In genomic region chr6:156747715-156748114, GRCh38 we compare ENCODE assay signal across 2 cellular contexts.
TF ChIP-seq lines count a peak whose summit lies in the region.

No MANE protein-coding gene starts in this region.

TF ChIP-seq in HEK293, 187 proteins besides CTCF, POLR2A, EP300 and RAD21 (continued from another document):
- TF ChIP-seq ZBTB44 (tag by site-specific recombination; IDR thresholded peaks at IDR 0.05): peak; percentile 69
- TF ChIP-seq ZNF561 (tag by site-specific recombination; IDR thresholded peaks at IDR 0.05; ENCODE audit: borderline replicate concordance): no peak
- TF ChIP-seq SALL2 (tag by site-specific recombination; IDR thresholded peaks at IDR 0.05; ENCODE audit: borderline replicate concordance): no peak
- TF ChIP-seq PRDM10 (tag by site-specific recombination; IDR thresholded peaks at IDR 0.05): no peak

TF ChIP-seq in K562, 482 proteins besides CTCF, POLR2A, EP300 and RAD21 (continued from another document):
- TF ChIP-seq E2F8 (IDR thresholded peaks at IDR 0.05; ENCODE audit: low read depth, partially characterized antibody): no peak
- peak; percentile 30 for TF ChIP-seq CBX8 (IDR thresholded peaks at IDR 0.05; ENCODE audit: borderline replicate concordance, extremely low read depth, low read depth, low read length, poor library complexity, severe bottlenecking)
